8 cellular contexts compared by ENCODE assay signal in the genomic region with DNA sequence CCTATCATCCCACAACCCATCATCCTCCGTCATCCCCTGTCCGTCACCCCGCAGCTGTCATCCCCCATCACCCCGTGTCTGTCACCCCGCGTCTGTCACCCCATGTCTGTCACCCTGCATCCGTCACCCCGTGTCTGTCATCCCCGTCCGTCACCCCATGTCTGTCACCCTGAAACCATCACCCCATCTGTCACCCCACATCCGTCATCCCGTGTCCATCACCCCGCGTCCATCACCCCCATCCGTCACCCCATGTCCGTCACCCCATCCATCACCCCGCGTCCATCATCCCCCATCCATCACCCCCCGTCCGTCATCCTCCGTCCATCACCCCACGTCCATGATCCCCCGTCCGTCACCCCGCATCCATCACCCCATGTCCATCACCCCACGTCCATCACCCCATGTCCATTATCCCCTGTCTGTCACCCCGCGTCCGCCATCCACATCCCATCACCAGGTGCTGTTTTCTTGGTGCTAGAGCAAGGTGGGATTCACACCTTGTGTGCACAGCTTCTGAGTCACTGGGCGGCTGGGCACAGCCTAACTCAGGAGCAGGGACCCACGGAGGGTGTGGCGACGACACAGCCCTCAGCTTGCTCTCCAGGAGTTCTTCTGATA. TPM values are rescaled to one million over a fixed set of nuclear protein-coding genes. Genes with fewer than 3 reads are reported as not detected.
DNase-seq lines count a peak whose midpoint lies in the region; ATAC-seq, FAIRE-seq and TF ChIP-seq lines count a peak whose summit lies in the region.

No MANE protein-coding gene starts in this region.

- H4K20me1 ChIP-seq in astrocyte (ENCODE audit: insufficient read depth, low read length) = peaks cover 85% of the 10 kb centered on the region

- peaks cover 52% of the 10 kb centered on the region for H3K4me1 ChIP-seq in astrocyte (ENCODE audit: insufficient read depth, low read length)
- peaks cover 71 to 88% of the 10 kb centered on the region in 2 donors for H3K4me1 ChIP-seq in naive thymus-derived CD4-positive, alpha-beta T cell (ENCODE audit: control insufficient read depth in 2 of 2, insufficient read depth in 2 of 2, low read length in 2 of 2)
- no peaks in the 10 kb centered on the region for H3K4me1 ChIP-seq in uterus

- H3K27me3 ChIP-seq in astrocyte (ENCODE audit: insufficient read depth, low read length) (no peaks in the 10 kb centered on the region), uterus (no peaks in the 10 kb centered on the region)
- no peaks in the 10 kb centered on the region for H3K27me3 ChIP-seq in naive thymus-derived CD4-positive, alpha-beta T cell (ENCODE audit: control insufficient read depth in 2 of 2, insufficient read depth in 2 of 2, low read length in 2 of 2)

- peaks cover 90% of the 10 kb centered on the region for H3K79me2 ChIP-seq in astrocyte (ENCODE audit: insufficient read depth, low read length)

- peak overlapping the region; percentile 66 for H3K9ac ChIP-seq in astrocyte (ENCODE audit: low read length)

- no peak for TF ChIP-seq POLR2A in uterus (IDR thresholded peaks at IDR 0.05)

- no peak overlapping the region for H3K4me3 Mint-ChIP-seq in astrocyte (ENCODE audit: unreplicated experiment)
- peak overlapping the region; percentile 54 to 95 (median 87) for H3K4me3 Mint-ChIP-seq in naive thymus-derived CD4-positive, alpha-beta T cell

- H3K36me3 Mint-ChIP-seq in astrocyte (ENCODE audit: low read depth, unreplicated experiment) = peaks cover 12% of the 10 kb centered on the region
- H3K36me3 Mint-ChIP-seq in naive thymus-derived CD4-positive, alpha-beta T cell = peaks cover 0 to 27% (median 8%) of the 10 kb centered on the region in 5 donors

- peaks cover 2% of the 10 kb centered on the region for H3K9me3 Mint-ChIP-seq in astrocyte (ENCODE audit: unreplicated experiment)
- peaks cover 0 to 20% (median 0%) of the 10 kb centered on the region in 11 donors for H3K9me3 Mint-ChIP-seq in naive thymus-derived CD4-positive, alpha-beta T cell

- no peak for ATAC-seq in naive thymus-derived CD4-positive, alpha-beta T cell
- ATAC-seq in HG03196 (IDR thresholded peaks at IDR 0.05; ENCODE audit: unreplicated experiment) (no peak), GM21825 (IDR thresholded peaks at IDR 0.05; ENCODE audit: unreplicated experiment) (no peak)

- intact Hi-C loops in naive thymus-derived CD4-positive, alpha-beta T cell (cut with micrococcal nuclease) = no loop called here
- intact Hi-C loops in uterus (cut with DNase I; ENCODE audit: low total_unique reads) = no loop called here

- H3K27ac Mint-ChIP-seq in astrocyte (ENCODE audit: unreplicated experiment) = no peak overlapping the region
- H3K27ac Mint-ChIP-seq in naive thymus-derived CD4-positive, alpha-beta T cell = peak overlapping the region; percentile 71 to 98 (median 96)

- H3K4me3 ChIP-seq in astrocyte (ENCODE audit: insufficient read depth, low read depth, low read length) = no peak overlapping the region
- H3K4me3 ChIP-seq in naive thymus-derived CD4-positive, alpha-beta T cell (ENCODE audit: low read length) = no peak overlapping the region
- H3K4me3 ChIP-seq in uterus = no peak overlapping the region

- no peak overlapping the region for H2AFZ ChIP-seq in astrocyte (ENCODE audit: low read depth, low read length)

- H3K27ac ChIP-seq in astrocyte (ENCODE audit: low read depth, low read length) (peak overlapping the region; percentile 69), uterus (no peak overlapping the region)
- peak overlapping the region; percentile 73 for H3K27ac ChIP-seq in naive thymus-derived CD4-positive, alpha-beta T cell (ENCODE audit: low read depth, low read length)

- peak overlapping the region; percentile 76 for H3K4me2 ChIP-seq in astrocyte (ENCODE audit: low read length)

- no peak for TF ChIP-seq CTCF in astrocyte (IDR thresholded peaks at IDR 0.05; ENCODE audit: insufficient read depth, low read depth, low read length)
- no peak for TF ChIP-seq CTCF in uterus (IDR thresholded peaks at IDR 0.05)

- H3K9me3 ChIP-seq in astrocyte (ENCODE audit: insufficient read depth, low read depth, low read length) (no peaks in the 10 kb centered on the region), uterus (no peaks in the 10 kb centered on the region)
- no peaks in the 10 kb centered on the region for H3K9me3 ChIP-seq in naive thymus-derived CD4-positive, alpha-beta T cell (ENCODE audit: control insufficient read depth in 2 of 3, low read length in 3 of 3)

- CTCF ChIA-PET in naive thymus-derived CD4-positive, alpha-beta T cell (lab: Charles Lee) = interaction anchor here (0.6 to 1.2 kb wide), 2 partner anchors 14 to 20 kb away, joined by 3 read pairs; no protein-coding TSS in a partner anchor

- H3K36me3 ChIP-seq in astrocyte (ENCODE audit: insufficient read depth, low read length) = peaks cover under 1% of the 10 kb centered on the region
- H3K36me3 ChIP-seq in naive thymus-derived CD4-positive, alpha-beta T cell (ENCODE audit: control insufficient read depth in 2 of 3, insufficient read depth in 3 of 3, low read length in 3 of 3) = peaks cover 0 to 49% (median 25%) of the 10 kb centered on the region in 3 experiments
- no peaks in the 10 kb centered on the region for H3K36me3 ChIP-seq in uterus

- peaks cover 56% of the 10 kb centered on the region for H3K4me1 Mint-ChIP-seq in astrocyte (ENCODE audit: low read depth, unreplicated experiment)
- H3K4me1 Mint-ChIP-seq in naive thymus-derived CD4-positive, alpha-beta T cell = peaks cover 41 to 82% (median 66%) of the 10 kb centered on the region in 7 donors

- DNase-seq in activated effector memory CD4-positive, alpha-beta T cell treated with anti-CD3 and anti-CD28 coated beads, Interleukin-2, amount 50 U/mL, for 16 hours = peak; percentile 59
- no peak for DNase-seq in activated effector memory CD4-positive, alpha-beta T cell treated with Interleukin-2 at 50 U/mL for 16 hours
- DNase-seq in astrocyte (ENCODE audit: low read depth) = no peak
- peak in 1 of 9 donors; percentile 9 for DNase-seq in naive thymus-derived CD4-positive, alpha-beta T cell
- DNase-seq in uterus = peak; percentile 13 to 15
- no peak for DNase-seq in COR-L47 (lab: John Stamatoyannopoulos, UW)

- POLR2A ChIA-PET in naive thymus-derived CD4-positive, alpha-beta T cell (lab: Charles Lee) = interaction anchor here (8.5 kb wide), 1 partner anchor 19 kb away, joined by 137 read pairs; a partner anchor contains a TSS

- no peaks in the 10 kb centered on the region for H3K27me3 Mint-ChIP-seq in astrocyte (ENCODE audit: low read depth, unreplicated experiment)
- H3K27me3 Mint-ChIP-seq in naive thymus-derived CD4-positive, alpha-beta T cell = no peaks in the 10 kb centered on the region

- no peak for FAIRE-seq in astrocyte (lab: Jason Lieb, UNC)

RNA-seq across cellular contexts. Expression of a gene that starts 24.2 kb away (rescaled TPM):
- total RNA-seq in astrocyte (41.1 and 41.4 TPM in 2 replicates), uterus (10 to 100 TPM in 3 of 4 donors, 1 to 10 TPM in 1; 8.5 to 31.6 (median 17.2) TPM)
- total RNA-seq in naive thymus-derived CD4-positive, alpha-beta T cell = 100 to 1,000 TPM; 110 to 227 (median 199) TPM
- polyA plus RNA-seq in naive thymus-derived CD4-positive, alpha-beta T cell = 100 to 1,000 TPM; 109 to 195 TPM

Comparison
In these comparisons a context has a peak if more than half of its experiments do, and no peak if none do; other contexts are left out.
1. DNase-seq: peak in activated effector memory CD4-positive, alpha-beta T cell treated with anti-CD3 and anti-CD28 coated beads, Interleukin-2, amount 50 U/mL, for 16 hours (single experiment) and uterus (2 of 2); none in activated effector memory CD4-positive, alpha-beta T cell treated with Interleukin-2 at 50 U/mL for 16 hours (single experiment), astrocyte (single experiment) and COR-L47 (single experiment).
2. H3K27ac ChIP-seq: peak in astrocyte (single experiment) and naive thymus-derived CD4-positive, alpha-beta T cell (single experiment); none in uterus (0 of 2).